Comparison of ENCODE assay signal across 1 cellular context in the genomic region with DNA sequence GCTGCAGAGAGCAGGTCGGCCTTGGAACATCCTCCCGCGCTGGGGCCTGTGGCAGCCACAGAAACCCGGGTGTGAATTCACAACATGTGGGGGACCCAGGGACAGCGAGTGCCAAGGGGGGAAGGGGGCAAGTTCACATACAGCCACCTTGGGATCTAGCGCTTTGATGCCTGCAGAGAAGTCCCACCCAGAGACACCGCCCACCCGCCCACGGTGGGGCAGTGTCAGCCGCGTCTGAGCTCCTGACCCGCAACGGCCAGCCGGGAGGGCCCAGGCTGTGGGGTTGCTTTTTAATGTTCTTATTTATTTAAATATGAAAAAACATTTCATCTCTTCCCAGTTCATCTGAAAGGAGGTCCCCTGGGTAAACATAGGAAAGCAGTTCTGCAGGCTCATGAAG.
TF ChIP-seq lines count a peak whose summit lies in the region.

No MANE protein-coding gene starts in this region.

TF ChIP-seq in K562, 482 proteins besides CTCF, POLR2A, EP300 and RAD21:
- no peak for TF ChIP-seq TEAD2 (tag; IDR thresholded peaks at IDR 0.05)
- peak; percentile 57; the same call in 1 of the 2 replicates for TF ChIP-seq RBFOX2 (IDR thresholded peaks at IDR 0.05; ENCODE audit: low read depth, low read length)
- peak; percentile 42; the same call in 1 of the 2 replicates for TF ChIP-seq EGR1 (conservative IDR thresholded peaks at IDR 0.05)
- TF ChIP-seq POLR2AphosphoS5 (IDR thresholded peaks at IDR 0.05; ENCODE audit: control insufficient read depth, insufficient read depth, low read depth, low read length): 0 out of 2 replicates have a peak, but pooled peaks have one; percentile 24
- peak; percentile 56; the same call in 1 of the 2 replicates for TF ChIP-seq POLR2G (IDR thresholded peaks at IDR 0.05; ENCODE audit: low read depth, low read length)
- TF ChIP-seq NR1H2 (CRISPR knock-in tag; IDR thresholded peaks at IDR 0.05): no peak
